Comparison of ENCODE assay signal across 24 cellular contexts in the genomic region with DNA sequence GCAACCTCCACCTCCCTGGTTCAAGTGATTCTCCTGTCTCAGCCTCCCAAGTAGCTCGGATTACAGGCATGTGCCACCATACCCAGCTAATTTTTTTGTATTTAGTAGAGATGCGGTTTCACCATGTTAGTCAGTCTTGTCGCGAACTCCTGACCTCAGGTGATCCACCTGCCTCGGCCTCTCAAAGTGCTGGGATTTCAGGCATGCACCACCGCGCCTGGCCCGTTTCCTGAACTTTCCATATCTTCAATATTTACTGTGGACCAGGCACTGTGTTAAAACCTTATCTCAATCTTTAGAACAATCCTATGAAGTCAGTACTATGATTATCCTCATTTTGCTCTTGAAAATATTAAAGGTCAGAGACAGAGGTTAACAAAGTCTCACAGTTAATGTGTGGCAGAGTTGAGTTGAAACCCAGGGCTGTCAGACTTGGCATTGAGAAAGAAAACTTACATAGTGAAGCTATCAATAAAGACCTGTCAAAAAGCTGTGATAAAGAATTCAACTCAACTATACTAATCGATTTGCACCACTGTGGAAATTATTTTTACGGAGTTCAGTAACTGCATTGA. TPM values are rescaled to one million over a fixed set of nuclear protein-coding genes. Genes with fewer than 3 reads are reported as not detected.
"Had no signal": no experiment of that assay in that cellular context is flagged by ENCODE, and none has a peak within 500 bp of the region (broad histone marks: within the 10 kb centered on the region; RNA-seq: fewer than 3 reads in every experiment).

No MANE protein-coding gene starts in this region.

- H3K27ac Mint-ChIP-seq: stimulated activated memory B cell treated with anti-CD40 and anti-IgM and Interleukin-4, amounts not matched to agents 10 μg/mL and 1 μg/mL and 100 μg/mL, for 72 hours; stimulated activated naive CD8-positive, alpha-beta T cell treated with anti-CD3 and anti-CD28 coated beads, Interleukin-15, Interleukin-2, amounts not matched to agents 100 ng/mL and 50 ng/mL, for 24 hours had no signal

- H3K9me3 ChIP-seq: gastrocnemius medialis, pancreas, psoas muscle, testis, tibial nerve had no signal

- FAIRE-seq: kidney, pancreas had no signal

- H3K4me1 ChIP-seq: psoas muscle, testis, tibial nerve had no signal

- H3K27me3 Mint-ChIP-seq: naive thymus-derived CD8-positive, alpha-beta T cell; stimulated activated memory B cell treated with anti-CD40 and anti-IgM and Interleukin-4, amounts not matched to agents 10 μg/mL and 1 μg/mL and 100 μg/mL, for 72 hours; stimulated activated naive CD8-positive, alpha-beta T cell treated with anti-CD3 and anti-CD28 coated beads, Interleukin-15, Interleukin-2, amounts not matched to agents 100 ng/mL and 50 ng/mL, for 24 hours had no signal

- H3K4me3 ChIP-seq: dorsolateral prefrontal cortex, gastrocnemius medialis, pancreas, psoas muscle, spleen, testis, tibial nerve had no signal

- H3K4me3 Mint-ChIP-seq: naive thymus-derived CD8-positive, alpha-beta T cell; neural crest cell; stimulated activated memory B cell treated with anti-CD40 and anti-IgM and Interleukin-4, amounts not matched to agents 10 μg/mL and 1 μg/mL and 100 μg/mL, for 72 hours; stimulated activated naive CD8-positive, alpha-beta T cell treated with anti-CD3 and anti-CD28 coated beads, Interleukin-15, Interleukin-2, amounts not matched to agents 100 ng/mL and 50 ng/mL, for 24 hours had no signal

- ATAC-seq: esophagus mucosa; gastrocnemius medialis; left cardiac atrium; naive thymus-derived CD8-positive, alpha-beta T cell; psoas muscle; sciatic nerve; stimulated activated memory B cell treated with anti-CD40 and anti-IgM and Interleukin-4, amounts not matched to agents 10 μg/mL and 1 μg/mL and 100 μg/mL, for 72 hours had no signal

- H3K36me3 ChIP-seq: pancreas had no signal

- DNase-seq: central memory CD4-positive, alpha-beta T cell; cortex of kidney; dorsolateral prefrontal cortex; effector CD8-positive, alpha-beta T cell; gastrocnemius medialis; kidney; left cardiac atrium; mammary epithelial cell; naive thymus-derived CD8-positive, alpha-beta T cell; pancreas; psoas muscle; retina; spleen; stimulated activated CD4-positive, alpha-beta T cell treated with anti-CD3 and anti-CD28 coated beads, Interleukin-15, amount 100 ng/mL, for 24 hours; stimulated activated CD4-positive, alpha-beta T cell treated with anti-CD3 and anti-CD28 coated beads, Interleukin-1b, Interleukin-23, amount 100 ng/mL, for 48 hours; stimulated activated CD4-positive, alpha-beta T cell treated with anti-CD3 and anti-CD28 coated beads, Interleukin-4, amount 100 ng/mL, for 24 hours; testis had no signal

- H3K9me3 Mint-ChIP-seq: neural crest cell; stimulated activated memory B cell treated with anti-CD40 and anti-IgM and Interleukin-4, amounts not matched to agents 10 μg/mL and 1 μg/mL and 100 μg/mL, for 72 hours; stimulated activated naive CD8-positive, alpha-beta T cell treated with anti-CD3 and anti-CD28 coated beads, Interleukin-15, Interleukin-2, amounts not matched to agents 100 ng/mL and 50 ng/mL, for 24 hours had no signal

- H3K27ac ChIP-seq: dorsolateral prefrontal cortex, gastrocnemius medialis, psoas muscle, spleen, testis, tibial nerve had no signal

- H3K4me1 Mint-ChIP-seq: stimulated activated memory B cell treated with anti-CD40 and anti-IgM and Interleukin-4, amounts not matched to agents 10 μg/mL and 1 μg/mL and 100 μg/mL, for 72 hours had no signal

- H3K27me3 ChIP-seq: dorsolateral prefrontal cortex, gastrocnemius medialis, pancreas, spleen, testis, tibial nerve had no signal

RNA-seq across cellular contexts. Expression of gene ADCY10, which starts 1.7 kb away (rescaled TPM):
- total RNA-seq: esophagus mucosa, mononuclear cell, neural crest cell, tibial nerve had no signal
- polyA plus RNA-seq: naive thymus-derived CD8-positive, alpha-beta T cell had no signal
